ENCODE assay signal across 23 cellular contexts in genomic region chr13:25756916-25757315, GRCh38.
A peak's percentile ranks its signal among the peaks of the same experiment; 100 is the strongest.
DNase-seq lines count a peak whose midpoint lies in the region; ATAC-seq and TF ChIP-seq lines count a peak whose summit lies in the region.
"Had no signal": no experiment of that assay in that cellular context is flagged by ENCODE, and none has a peak within 500 bp of the region (broad histone marks: within the 10 kb centered on the region; RNA-seq: fewer than 3 reads in every experiment).

No MANE protein-coding gene starts in this region.

- no peak overlapping the region for H3K9ac ChIP-seq in PC-3 (ENCODE audit: low read length)

- H3F3A ChIP-seq in PC-3 (ENCODE audit: low read length, unreplicated experiment): no peaks in the 10 kb centered on the region

- no peaks in the 10 kb centered on the region for H3K36me3 ChIP-seq in PC-3 (ENCODE audit: low read depth, low read length)
- H3K36me3 ChIP-seq: neutrophil, tibial nerve had no signal

- H3K4me2 ChIP-seq in PC-3 (ENCODE audit: low read length): no peak overlapping the region

- no peak overlapping the region for H3K4me3 ChIP-seq in PC-3 (ENCODE audit: low read length)
- H3K4me3 ChIP-seq: tibial nerve had no signal

- H3K9me3 ChIP-seq in PC-3 (ENCODE audit: low read length): no peaks in the 10 kb centered on the region
- H3K9me3 ChIP-seq: neutrophil, tibial nerve had no signal

- H3K27ac Mint-ChIP-seq in progenitor cell of endocrine pancreas: no peak overlapping the region
- no peak overlapping the region for H3K27ac Mint-ChIP-seq in activated CD8-positive, alpha-beta T cell treated with anti-CD3 and anti-CD28 coated beads, Interleukin-2, amount 10 ng/mL, durations not matched to agents 7 days and 5 days
- no peak overlapping the region for H3K27ac Mint-ChIP-seq in activated naive CD8-positive, alpha-beta T cell treated with anti-CD3 and anti-CD28 coated beads for 36 hours
- H3K27ac Mint-ChIP-seq: activated naive CD4-positive, alpha-beta T cell treated with anti-CD3 and anti-CD28 coated beads for 36 hours; stimulated activated naive CD8-positive, alpha-beta T cell treated with anti-CD3 and anti-CD28 coated beads, Interleukin-15, Interleukin-2, amounts not matched to agents 100 ng/mL and 50 ng/mL, for 24 hours had no signal

- no peak overlapping the region for H2AFZ ChIP-seq in PC-3 (ENCODE audit: low read length)

- H3K27ac ChIP-seq in PC-3 (ENCODE audit: low read length): no peak overlapping the region
- no peak overlapping the region for H3K27ac ChIP-seq in foreskin keratinocyte
- H3K27ac ChIP-seq: HL-60, neutrophil, tibial nerve had no signal

- no peaks in the 10 kb centered on the region for H3K9me2 ChIP-seq in PC-3 (replicated peaks; ENCODE audit: low read length)

- H3K27me3 Mint-ChIP-seq in progenitor cell of endocrine pancreas: peaks cover 40% of the 10 kb centered on the region
- H3K27me3 Mint-ChIP-seq in activated CD8-positive, alpha-beta T cell treated with anti-CD3 and anti-CD28 coated beads, Interleukin-2, amount 10 ng/mL, durations not matched to agents 7 days and 5 days (ENCODE audit: low read depth): peaks cover 9% of the 10 kb centered on the region
- H3K27me3 Mint-ChIP-seq in activated naive CD8-positive, alpha-beta T cell treated with anti-CD3 and anti-CD28 coated beads for 36 hours: no peaks in the 10 kb centered on the region

- CTCF ChIA-PET in PC-3 (lab: Charles Lee): no interaction called here
- CTCF ChIA-PET in activated CD8-positive, alpha-beta T cell treated with anti-CD3 and anti-CD28 coated beads, Interleukin-2, amount 10 ng/mL, durations not matched to agents 7 days and 5 days (lab: Charles Lee): no interaction called here

- no peaks in the 10 kb centered on the region for H3K79me2 ChIP-seq in PC-3 (ENCODE audit: low read length)

- no peaks in the 10 kb centered on the region for H4K20me1 ChIP-seq in PC-3 (ENCODE audit: low read length)

- POLR2A ChIA-PET in PC-3 (lab: Charles Lee; ENCODE audit: unreplicated experiment): no interaction called here
- POLR2A ChIA-PET in activated CD8-positive, alpha-beta T cell treated with anti-CD3 and anti-CD28 coated beads, Interleukin-2, amount 10 ng/mL, durations not matched to agents 7 days and 5 days (lab: Charles Lee): no interaction called here

- intact Hi-C loops in PC-3 (cut with micrococcal nuclease): loop anchor here (10.0 kb wide), 2 partner anchors 48 to 128 kb away; no protein-coding TSS in a partner anchor

- DNase-seq in NCI-H2107 treated with DMSO at 0.1 percent for 48 hours (lab: John Stamatoyannopoulos, UW; ENCODE audit: unreplicated experiment): peak; percentile 75
- DNase-seq in NCI-H2107 (lab: John Stamatoyannopoulos, UW): no peak
- no peak for DNase-seq in PC-3
- DNase-seq in foreskin keratinocyte: no peak
- DNase-seq in progenitor cell of endocrine pancreas (ENCODE audit: low spot score, unreplicated experiment): no peak
- DNase-seq in omental fat pad (ENCODE audit: low spot score): no peak
- no peak for DNase-seq in activated CD8-positive, alpha-beta T cell treated with anti-CD3 and anti-CD28 coated beads, Interleukin-2, amount 10 ng/mL, durations not matched to agents 7 days and 5 days
- no peak for DNase-seq in activated naive CD8-positive, alpha-beta T cell treated with anti-CD3 and anti-CD28 coated beads for 36 hours
- DNase-seq: activated naive CD4-positive, alpha-beta T cell treated with anti-CD3 and anti-CD28 coated beads for 36 hours; activated T-cell treated with anti-CD3 and anti-CD28 coated beads, Interleukin-2, amount 50 U/mL, for 4 hours; COR-L47; foreskin melanocyte; NCI-H1417 treated with DMSO at 0.1 percent for 48 hours; NCI-H2171 treated with DMSO at 0.1 percent for 48 hours; NCI-H748 treated with DMSO at 0.1 percent for 48 hours; retina; Right ventricle myocardium superior; stimulated activated CD4-positive, alpha-beta T cell treated with anti-CD3 and anti-CD28 coated beads, Interleukin-4, amount 100 ng/mL, for 24 hours had no signal

- no peak overlapping the region for H3K4me3 Mint-ChIP-seq in progenitor cell of endocrine pancreas (ENCODE audit: low read depth)
- H3K4me3 Mint-ChIP-seq in activated CD8-positive, alpha-beta T cell treated with anti-CD3 and anti-CD28 coated beads, Interleukin-2, amount 10 ng/mL, durations not matched to agents 7 days and 5 days: no peak overlapping the region
- H3K4me3 Mint-ChIP-seq in activated naive CD8-positive, alpha-beta T cell treated with anti-CD3 and anti-CD28 coated beads for 36 hours: no peak overlapping the region
- H3K4me3 Mint-ChIP-seq: activated naive CD4-positive, alpha-beta T cell treated with anti-CD3 and anti-CD28 coated beads for 36 hours; activated T-cell treated with anti-CD3 and anti-CD28 coated beads, Interleukin-2, amount 50 U/mL, for 4 hours; IgD-negative memory B cell; stimulated activated naive CD8-positive, alpha-beta T cell treated with anti-CD3 and anti-CD28 coated beads, Interleukin-15, Interleukin-2, amounts not matched to agents 100 ng/mL and 50 ng/mL, for 24 hours had no signal

- ATAC-seq in PC-3: no peak
- peak; percentile 41 for ATAC-seq in foreskin keratinocyte
- ATAC-seq in omental fat pad (ENCODE audit: low FRiP score): no peak
- no peak for ATAC-seq in activated CD8-positive, alpha-beta T cell treated with anti-CD3 and anti-CD28 coated beads, Interleukin-2, amount 10 ng/mL, durations not matched to agents 7 days and 5 days
- ATAC-seq: activated T-cell treated with anti-CD3 and anti-CD28 coated beads, Interleukin-2, amount 50 U/mL, for 4 hours had no signal

- no peaks in the 10 kb centered on the region for H3K36me3 Mint-ChIP-seq in progenitor cell of endocrine pancreas (ENCODE audit: insufficient read depth)
- no peaks in the 10 kb centered on the region for H3K36me3 Mint-ChIP-seq in activated CD8-positive, alpha-beta T cell treated with anti-CD3 and anti-CD28 coated beads, Interleukin-2, amount 10 ng/mL, durations not matched to agents 7 days and 5 days (ENCODE audit: low read depth)
- no peaks in the 10 kb centered on the region for H3K36me3 Mint-ChIP-seq in activated naive CD8-positive, alpha-beta T cell treated with anti-CD3 and anti-CD28 coated beads for 36 hours
- H3K36me3 Mint-ChIP-seq: IgD-negative memory B cell had no signal

- BruUV-seq in PC-3 (replicated peaks; lab: Mats Ljungman, UMichigan): no TSS peak

- H3K9me3 Mint-ChIP-seq in progenitor cell of endocrine pancreas (ENCODE audit: low read depth): no peaks in the 10 kb centered on the region
- H3K9me3 Mint-ChIP-seq in activated CD8-positive, alpha-beta T cell treated with anti-CD3 and anti-CD28 coated beads, Interleukin-2, amount 10 ng/mL, durations not matched to agents 7 days and 5 days (ENCODE audit: insufficient read depth): no peaks in the 10 kb centered on the region
- no peaks in the 10 kb centered on the region for H3K9me3 Mint-ChIP-seq in activated naive CD8-positive, alpha-beta T cell treated with anti-CD3 and anti-CD28 coated beads for 36 hours
- H3K9me3 Mint-ChIP-seq: activated naive CD4-positive, alpha-beta T cell treated with anti-CD3 and anti-CD28 coated beads for 36 hours; activated T-cell treated with anti-CD3 and anti-CD28 coated beads, Interleukin-2, amount 50 U/mL, for 4 hours; IgD-negative memory B cell; stimulated activated naive CD8-positive, alpha-beta T cell treated with anti-CD3 and anti-CD28 coated beads, Interleukin-15, Interleukin-2, amounts not matched to agents 100 ng/mL and 50 ng/mL, for 24 hours had no signal

- H3K27me3 ChIP-seq in PC-3 (ENCODE audit: low read length) (no peaks in the 10 kb centered on the region), foreskin keratinocyte (no peaks in the 10 kb centered on the region)
- H3K27me3 ChIP-seq: neutrophil, tibial nerve had no signal

- H3K4me1 ChIP-seq in PC-3 (ENCODE audit: insufficient read depth, low read length) (peaks cover 17% of the 10 kb centered on the region), foreskin keratinocyte (peaks cover 9% of the 10 kb centered on the region)

- TF ChIP-seq CTCF in PC-3 (conservative IDR thresholded peaks at IDR 0.05; ENCODE audit: low read depth, low read length): peak; percentile 33; the same call in 1 of the 2 replicates
- TF ChIP-seq CTCF in foreskin keratinocyte (conservative IDR thresholded peaks at IDR 0.05): peak; percentile 26
- peak; percentile 34 for TF ChIP-seq CTCF in progenitor cell of endocrine pancreas (IDR thresholded peaks at IDR 0.05; ENCODE audit: unreplicated experiment)
- no peak for TF ChIP-seq CTCF in omental fat pad (IDR thresholded peaks at IDR 0.05)

- H3K4me1 Mint-ChIP-seq in progenitor cell of endocrine pancreas (ENCODE audit: low read depth): peaks cover 30% of the 10 kb centered on the region
- peaks cover 17% of the 10 kb centered on the region for H3K4me1 Mint-ChIP-seq in activated CD8-positive, alpha-beta T cell treated with anti-CD3 and anti-CD28 coated beads, Interleukin-2, amount 10 ng/mL, durations not matched to agents 7 days and 5 days (ENCODE audit: low read depth)
- peaks cover 5% of the 10 kb centered on the region for H3K4me1 Mint-ChIP-seq in activated naive CD8-positive, alpha-beta T cell treated with anti-CD3 and anti-CD28 coated beads for 36 hours
- H3K4me1 Mint-ChIP-seq: IgD-negative memory B cell had no signal

Comparison
In these comparisons a context has a peak if more than half of its experiments do, and no peak if none do; other contexts are left out.
1. CTCF ChIP-seq: peak in PC-3 (single experiment), foreskin keratinocyte (single experiment) and progenitor cell of endocrine pancreas (single experiment); none in omental fat pad (0 of 3).